9 cellular contexts compared by ENCODE assay signal in genomic region chr1:8238141-8239038, GRCh38.
A peak's percentile ranks its signal among the peaks of the same experiment; 100 is the strongest.
DNase-seq lines count a peak whose midpoint lies in the region; ATAC-seq and TF ChIP-seq lines count a peak whose summit lies in the region.
"Had no signal": no experiment of that assay in that cellular context is flagged by ENCODE, and none has a peak within 500 bp of the region (broad histone marks: within the 10 kb centered on the region; RNA-seq: fewer than 3 reads in every experiment).

No MANE protein-coding gene starts in this region.

- ATAC-seq in WTC11 = peak; percentile 10
- ATAC-seq in right cardiac atrium = peak; percentile 42 to 48
- ATAC-seq in GM21360 (IDR thresholded peaks at IDR 0.05; ENCODE audit: unreplicated experiment) = no peak

- no peaks in the 10 kb centered on the region for H3K36me3 Mint-ChIP-seq in WTC11

- intact Hi-C loops in right cardiac atrium (cut with DNase I) = loop anchor here in 1 of 4 donors (5.0 kb wide), 1 partner anchor 211 kb away; the partner anchor contains the start of gene ERRFI1

- H3K27ac Mint-ChIP-seq in WTC11 = peak overlapping the region; percentile 41

- H3K4me1 Mint-ChIP-seq in WTC11 = peaks cover 32% of the 10 kb centered on the region

- H3K4me3 ChIP-seq in HFF-Myc (replicated peaks; ENCODE audit: low read depth, low read length) (peak overlapping the region; percentile 14), right cardiac atrium (ENCODE audit: low read length) (no peak overlapping the region), stomach smooth muscle (ENCODE audit: low read length in 2 of 2) (no peak overlapping the region)

- H3K4me1 ChIP-seq in right cardiac atrium (ENCODE audit: control insufficient read depth, insufficient read depth, low read length) = peaks cover 2% of the 10 kb centered on the region
- H3K4me1 ChIP-seq in stomach smooth muscle (ENCODE audit: control insufficient read depth, insufficient read depth, low read length) = peaks cover 15% of the 10 kb centered on the region

- peak; percentile 88 for DNase-seq in HFF-Myc (ENCODE audit: extremely low read depth, low read depth)
- no peak for DNase-seq in WTC11 (ENCODE audit: low spot score)
- DNase-seq in right cardiac atrium = no peak
- no peak for DNase-seq in NCI-H2081 treated with DMSO at 0.1 percent for 48 hours (lab: John Stamatoyannopoulos, UW)
- no peak for DNase-seq in UCSD-AML1 (lab: John Stamatoyannopoulos, UW; ENCODE audit: unreplicated experiment)
- DNase-seq in NCI-H748 treated with DMSO at 0.1 percent for 48 hours (lab: John Stamatoyannopoulos, UW) = no peak
- DNase-seq: stimulated activated CD4-positive, alpha-beta T cell treated with anti-CD3 and anti-CD28 coated beads, Interleukin-4, amount 100 ng/mL, for 4 hours had no signal

- TF ChIP-seq CTCF in HFF-Myc (IDR thresholded peaks at IDR 0.05; ENCODE audit: low read depth, low read length, missing control alignments) (no peak), WTC11 (IDR thresholded peaks at IDR 0.05) (no peak)

- H3K36me3 ChIP-seq in stomach smooth muscle (ENCODE audit: control insufficient read depth in 2 of 2, insufficient read depth in 2 of 2, low read length in 2 of 2) = no peaks in the 10 kb centered on the region

- H3K27ac ChIP-seq in right cardiac atrium (ENCODE audit: low read length) (no peak overlapping the region), stomach smooth muscle (ENCODE audit: low read length) (peak overlapping the region; percentile 55)

- no peak overlapping the region for H3K4me3 Mint-ChIP-seq in WTC11

- peak overlapping the region in 1 of 2 donors; percentile 46 for H3K9ac ChIP-seq in stomach smooth muscle (ENCODE audit: low read length in 2 of 2)

- no peaks in the 10 kb centered on the region for H3K27me3 ChIP-seq in right cardiac atrium (ENCODE audit: control insufficient read depth, insufficient read depth)
- no peaks in the 10 kb centered on the region for H3K27me3 ChIP-seq in stomach smooth muscle (ENCODE audit: control insufficient read depth in 1 of 2, insufficient read depth in 2 of 2, low read length in 2 of 2)

- H3K9me3 Mint-ChIP-seq in WTC11 = no peaks in the 10 kb centered on the region

- POLR2A ChIA-PET in WTC11 (lab: Charles Lee) = interaction anchor here (0.7 to 1.2 kb wide), 3 partner anchors 27 to 690 kb away, joined by 3 read pairs; no protein-coding TSS in a partner anchor

- CTCF ChIA-PET in WTC11 (lab: Charles Lee) = interaction anchor here (0.6 to 3.9 kb wide), 9 partner anchors 11 to 227 kb away, joined by 3 to 19 read pairs (median 4); no protein-coding TSS in a partner anchor

- no peaks in the 10 kb centered on the region for H3K27me3 Mint-ChIP-seq in WTC11 (ENCODE audit: low read depth)

- 55% methylated on average over 20 of the region's 20 CpGs for WGBS in right cardiac atrium

- H3K9me3 ChIP-seq in right cardiac atrium (ENCODE audit: control insufficient read depth, low read length) (no peaks in the 10 kb centered on the region), stomach smooth muscle (ENCODE audit: control insufficient read depth in 2 of 2, low read length in 2 of 2) (no peaks in the 10 kb centered on the region)

TF ChIP-seq in WTC11, 78 proteins besides CTCF, POLR2A, EP300 and RAD21:
- TF ChIP-seq TP53 (CRISPR knock-in tag; IDR thresholded peaks at IDR 0.05) (no peak), GABPB1 (CRISPR knock-in tag; IDR thresholded peaks at IDR 0.05) (no peak), ESRRA (CRISPR knock-in tag; IDR thresholded peaks at IDR 0.05; ENCODE audit: borderline replicate concordance) (no peak), PREB (CRISPR knock-in tag; IDR thresholded peaks at IDR 0.05; ENCODE audit: borderline replicate concordance) (no peak), ZNF121 (CRISPR knock-in tag; IDR thresholded peaks at IDR 0.05) (no peak), HMGA2 (CRISPR knock-in tag; IDR thresholded peaks at IDR 0.05) (no peak), PRDM15 (CRISPR knock-in tag; IDR thresholded peaks at IDR 0.05) (no peak), HMGXB4 (CRISPR knock-in tag; IDR thresholded peaks at IDR 0.05) (no peak), JAZF1 (CRISPR knock-in tag; IDR thresholded peaks at IDR 0.05) (no peak), EMX1 (CRISPR knock-in tag; IDR thresholded peaks at IDR 0.05) (no peak), MLX (CRISPR knock-in tag; IDR thresholded peaks at IDR 0.05) (no peak)
